27 cellular contexts compared by ENCODE assay signal in genomic region chr2:174908284-174908683, GRCh38.
"Had no signal": no experiment of that assay in that cellular context is flagged by ENCODE, and none has a peak within 500 bp of the region (broad histone marks: within the 10 kb centered on the region; RNA-seq: fewer than 3 reads in every experiment).

No MANE protein-coding gene starts in this region.

- H3K4me2 ChIP-seq: neural progenitor cell, smooth muscle cell had no signal

- H3K9me3 Mint-ChIP-seq: effector memory CD8-positive, alpha-beta T cell; mesothelial cell of epicardium; naive B cell; natural killer cell treated with Interleukin-12 subunit alpha and Interleukin-12 subunit beta and Interleukin-15 and Interleukin-18, amount 100 ng/mL, for 72 hours; neural progenitor cell; stimulated activated naive CD8-positive, alpha-beta T cell treated with anti-CD3 and anti-CD28 coated beads, Interleukin-15, amount 100 ng/mL, for 72 hours had no signal

- H3K4me3 ChIP-seq: gastroesophageal sphincter, heart right ventricle, left lung, mucosa of descending colon, neural progenitor cell, prostate gland, right atrium auricular region, smooth muscle cell, suprapubic skin, thyroid gland, vagina had no signal

- H3K4me1 ChIP-seq: foreskin keratinocyte, left lung, neural progenitor cell, prostate gland, right atrium auricular region, suprapubic skin, thyroid gland, vagina had no signal

- H2AFZ ChIP-seq: neural progenitor cell had no signal

- H3K36me3 ChIP-seq: left lung, prostate gland, right atrium auricular region, suprapubic skin, thyroid gland, vagina had no signal

- H3K27ac ChIP-seq: foreskin keratinocyte, gastroesophageal sphincter, heart right ventricle, left lung, neural progenitor cell, prostate gland, right atrium auricular region, suprapubic skin, thyroid gland, vagina had no signal

- H3K27ac Mint-ChIP-seq: effector memory CD8-positive, alpha-beta T cell; mesothelial cell of epicardium; naive B cell; natural killer cell treated with Interleukin-12 subunit alpha and Interleukin-12 subunit beta and Interleukin-15 and Interleukin-18, amount 100 ng/mL, for 72 hours; neural progenitor cell; stimulated activated naive CD8-positive, alpha-beta T cell treated with anti-CD3 and anti-CD28 coated beads, Interleukin-15, amount 100 ng/mL, for 72 hours had no signal

- H3K27me3 ChIP-seq: foreskin keratinocyte, gastroesophageal sphincter, heart right ventricle, left lung, neural progenitor cell, right atrium auricular region, suprapubic skin, thyroid gland, vagina had no signal

- H3K4me1 Mint-ChIP-seq: naive B cell had no signal

- DNase-seq: effector memory CD8-positive, alpha-beta T cell; foreskin keratinocyte; heart right ventricle; hippocampal formation; left cardiac atrium; left lung; mesenchymal stem cell; mucosa of descending colon; naive B cell; stimulated activated CD4-positive, alpha-beta T cell treated with anti-CD3 and anti-CD28 coated beads, Interleukin-12 subunit alpha, Interleukin-12 subunit beta, amount 100 ng/mL, for 4 hours; stimulated activated CD4-positive, alpha-beta T cell treated with anti-CD3 and anti-CD28 coated beads, Interleukin-1b, Interleukin-23, amount 100 ng/mL, for 48 hours; stimulated activated CD4-positive, alpha-beta T cell treated with anti-CD3 and anti-CD28 coated beads, Interleukin-4, amount 100 ng/mL, for 1 hour; stimulated activated CD8-positive, alpha-beta memory T cell treated with anti-CD3 and anti-CD28 coated beads, Interleukin-4, amount 100 ng/mL, for 48 hours; stimulated activated naive CD4-positive, alpha-beta T cell; stimulated activated naive CD8-positive, alpha-beta T cell treated with anti-CD3 and anti-CD28 coated beads, Interleukin-15, amount 100 ng/mL, for 72 hours; thyroid gland; trophoblast cell had no signal

- H3K36me3 Mint-ChIP-seq: naive B cell; natural killer cell treated with Interleukin-12 subunit alpha and Interleukin-12 subunit beta and Interleukin-15 and Interleukin-18, amount 100 ng/mL, for 72 hours had no signal

- ATAC-seq: effector memory CD8-positive, alpha-beta T cell; foreskin keratinocyte; gastroesophageal sphincter; heart right ventricle; left cardiac atrium; left lung; mucosa of descending colon; natural killer cell treated with Interleukin-12 subunit alpha and Interleukin-12 subunit beta and Interleukin-15 and Interleukin-18, amount 100 ng/mL, for 72 hours; sciatic nerve; stimulated activated naive CD8-positive, alpha-beta T cell treated with anti-CD3 and anti-CD28 coated beads, Interleukin-15, amount 100 ng/mL, for 72 hours had no signal

- H3K4me3 Mint-ChIP-seq: effector memory CD8-positive, alpha-beta T cell; mesothelial cell of epicardium; naive B cell; natural killer cell treated with Interleukin-12 subunit alpha and Interleukin-12 subunit beta and Interleukin-15 and Interleukin-18, amount 100 ng/mL, for 72 hours; neural progenitor cell; stimulated activated naive CD8-positive, alpha-beta T cell treated with anti-CD3 and anti-CD28 coated beads, Interleukin-15, amount 100 ng/mL, for 72 hours had no signal
